Comparison of ENCODE assay signal across 8 cellular contexts in genomic region chr19:5718579-5719273, GRCh38. TPM values are rescaled to one million over a fixed set of nuclear protein-coding genes. Genes with fewer than 3 reads are reported as not detected.
DNase-seq lines count a peak whose midpoint lies in the region; ATAC-seq, FAIRE-seq and TF ChIP-seq lines count a peak whose summit lies in the region.

No MANE protein-coding gene starts in this region.

- H3K4me1 ChIP-seq in NT2/D1 (ENCODE audit: insufficient read depth, insufficient read length) (peaks cover 5% of the 10 kb centered on the region), kidney (ENCODE audit: control insufficient read depth in 1 of 2, insufficient read depth in 1 of 2, low read depth in 1 of 2, low read length in 2 of 2) (peaks cover 4 to 17% of the 10 kb centered on the region in 2 donors)

- H3K4me3 ChIP-seq in NT2/D1 (ENCODE audit: insufficient read length, low read depth) (peak overlapping the region; percentile 98), kidney (ENCODE audit: low read length in 2 of 2) (peak overlapping the region; percentile 81 to 98)

- no peaks in the 10 kb centered on the region for H3K9me3 ChIP-seq in NT2/D1 (ENCODE audit: insufficient read depth, low read length)
- no peaks in the 10 kb centered on the region for H3K9me3 ChIP-seq in kidney (ENCODE audit: control insufficient read depth in 1 of 2, low read length in 2 of 2)

- no peak for ATAC-seq in HG03095 (IDR thresholded peaks at IDR 0.05; ENCODE audit: unreplicated experiment)
- ATAC-seq in HG03097 (IDR thresholded peaks at IDR 0.05; ENCODE audit: low FRiP score, unreplicated experiment): no peak

- H3K36me3 ChIP-seq in NT2/D1 (ENCODE audit: insufficient read depth, insufficient read length, low read length): peaks cover 34% of the 10 kb centered on the region
- peaks cover 3 to 4% of the 10 kb centered on the region in 2 donors for H3K36me3 ChIP-seq in kidney (ENCODE audit: control insufficient read depth in 1 of 2, insufficient read depth in 2 of 2, low read length in 2 of 2)

- H3K9ac ChIP-seq in NT2/D1 (ENCODE audit: insufficient read length, low read depth) (peak overlapping the region; percentile 99), kidney (ENCODE audit: low read length in 2 of 2) (peak overlapping the region; percentile 71 to 80)

- peak; percentile 28 for DNase-seq in activated CD4-positive, CD25-positive, alpha-beta regulatory T cell treated with anti-CD3 and anti-CD28 coated beads, Interleukin-2, amount 50 U/mL, for 16 hours (ENCODE audit: low read depth, low spot score)
- DNase-seq in activated CD4-positive, CD25-positive, alpha-beta regulatory T cell treated with anti-CD3 and anti-CD28 coated beads, Interleukin-2, amount 50 U/mL, for 72 hours: no peak
- no peak for DNase-seq in NT2/D1 (ENCODE audit: low read depth, low spot score)
- DNase-seq in activated naive CD8-positive, alpha-beta T cell treated with anti-CD3 and anti-CD28 coated beads, Interleukin-2, amount 50 U/mL, for 16 hours (ENCODE audit: low read depth, low spot score): peak; percentile 55
- no peak for DNase-seq in kidney
- peak; percentile 37 to 51 for DNase-seq in stimulated activated CD8-positive, alpha-beta memory T cell treated with anti-CD3 and anti-CD28 coated beads, Interleukin-7, amount 100 ng/mL, for 4 hours (ENCODE audit: low read depth in 2 of 2)

- no peaks in the 10 kb centered on the region for H3K27me3 ChIP-seq in NT2/D1 (ENCODE audit: insufficient read depth, insufficient read length)

- H3K27ac ChIP-seq in kidney (ENCODE audit: low read depth in 2 of 2, low read length in 2 of 2): no peak overlapping the region

- intact Hi-C loops in kidney (cut with DNase I): no loop called here

- TF ChIP-seq CTCF in kidney (IDR thresholded peaks at IDR 0.05; ENCODE audit: borderline replicate concordance, extremely low read depth, insufficient read depth): no peak

- no peak for FAIRE-seq in kidney (lab: Jason Lieb, UNC)

RNA-seq across cellular contexts. Expression of gene LONP1, which starts 1.2 kb away (rescaled TPM):
- 67.1 TPM for total RNA-seq in kidney
- 71.5 TPM for polyA plus RNA-seq in kidney (ENCODE audit: insufficient read depth, low read depth, low replicate concordance)

RNA-seq across cellular contexts. Expression of gene CATSPERD, which starts 1.7 kb away (rescaled TPM):
- not detected for total RNA-seq in kidney
- polyA plus RNA-seq in kidney (ENCODE audit: insufficient read depth, low read depth, low replicate concordance): not detected

RNA-seq across cellular contexts. Expression of gene RPL36, which starts 28.6 kb away (rescaled TPM):
- total RNA-seq in kidney: 564 TPM
- polyA plus RNA-seq in kidney (ENCODE audit: insufficient read depth, low read depth, low replicate concordance): 1,593 TPM

RNA-seq across cellular contexts. Expression of gene HSD11B1L, which starts 37.9 kb away (rescaled TPM):
- total RNA-seq in kidney: 7.8 TPM
- 29.9 TPM for polyA plus RNA-seq in kidney (ENCODE audit: insufficient read depth, low read depth, low replicate concordance)

RNA-seq across cellular contexts. Expression of gene MICOS13, which starts 38.4 kb away (rescaled TPM):
- total RNA-seq in kidney: 74.6 TPM
- polyA plus RNA-seq in kidney (ENCODE audit: insufficient read depth, low read depth, low replicate concordance): 244 TPM

Comparison
In these comparisons a context has a peak if more than half of its experiments do, and no peak if none do; other contexts are left out.
1. DNase-seq: peak in activated CD4-positive, CD25-positive, alpha-beta regulatory T cell treated with anti-CD3 and anti-CD28 coated beads, Interleukin-2, amount 50 U/mL, for 16 hours (single experiment), activated naive CD8-positive, alpha-beta T cell treated with anti-CD3 and anti-CD28 coated beads, Interleukin-2, amount 50 U/mL, for 16 hours (single experiment) and stimulated activated CD8-positive, alpha-beta memory T cell treated with anti-CD3 and anti-CD28 coated beads, Interleukin-7, amount 100 ng/mL, for 4 hours (2 of 2); none in activated CD4-positive, CD25-positive, alpha-beta regulatory T cell treated with anti-CD3 and anti-CD28 coated beads, Interleukin-2, amount 50 U/mL, for 72 hours (single experiment), NT2/D1 (single experiment) and kidney (single experiment).